ENCODE assay signal across 8 cellular contexts in genomic region chr11:60950933-60951610, GRCh38. TPM values are rescaled to one million over a fixed set of nuclear protein-coding genes. Genes with fewer than 3 reads are reported as not detected.
A peak's percentile ranks its signal among the peaks of the same experiment; 100 is the strongest.
DNase-seq lines count a peak whose midpoint lies in the region; ATAC-seq and TF ChIP-seq lines count a peak whose summit lies in the region.

No MANE protein-coding gene starts in this region.

- peaks cover 30% of the 10 kb centered on the region for H3K27me3 Mint-ChIP-seq in GM23338 (ENCODE audit: insufficient read depth, low read depth, poor library complexity)
- peaks cover 8% of the 10 kb centered on the region for H3K27me3 Mint-ChIP-seq in stimulated activated naive CD8-positive, alpha-beta T cell treated with anti-CD3 and anti-CD28 coated beads, Interleukin-15, amount 100 ng/mL, for 72 hours

- no peaks in the 10 kb centered on the region for H3K9me3 ChIP-seq in left lung

- peaks cover 8% of the 10 kb centered on the region for H3F3A ChIP-seq in GM23338 (replicated peaks; ENCODE audit: low read depth)

- peak; percentile 65 for DNase-seq in GM23338 (ENCODE audit: low spot score)
- peak; percentile 41 to 53 for DNase-seq in activated naive CD4-positive, alpha-beta T cell treated with anti-CD3 and anti-CD28 coated beads, Interleukin-2, amount 50 U/mL, for 72 hours (ENCODE audit: low spot score in 2 of 2)
- DNase-seq in left lung: peak; percentile 55 to 90
- peak in 1 of 2 donors; percentile 38 for DNase-seq in stimulated activated naive CD8-positive, alpha-beta T cell treated with anti-CD3 and anti-CD28 coated beads, Interleukin-15, amount 100 ng/mL, for 72 hours
- DNase-seq in AML-193 (lab: John Stamatoyannopoulos, UW): no peak
- DNase-seq in NCI-H2081 treated with DMSO at 0.1 percent for 48 hours (lab: John Stamatoyannopoulos, UW): no peak
- no peak for DNase-seq in substantia nigra (lab: John Stamatoyannopoulos, UW)

- ATAC-seq in GM23338 (peak; percentile 55), left lung (peak; percentile 5), HG03045 (IDR thresholded peaks at IDR 0.05; ENCODE audit: unreplicated experiment) (no peak)
- ATAC-seq in activated naive CD4-positive, alpha-beta T cell treated with anti-CD3 and anti-CD28 coated beads, Interleukin-2, amount 50 U/mL, for 72 hours: peak; percentile 36 to 61
- peak; percentile 55 for ATAC-seq in stimulated activated naive CD8-positive, alpha-beta T cell treated with anti-CD3 and anti-CD28 coated beads, Interleukin-15, amount 100 ng/mL, for 72 hours

- no peaks in the 10 kb centered on the region for H4K20me1 ChIP-seq in GM23338 (replicated peaks; ENCODE audit: insufficient read depth)

- no peaks in the 10 kb centered on the region for H3K9me3 Mint-ChIP-seq in GM23338
- no peaks in the 10 kb centered on the region for H3K9me3 Mint-ChIP-seq in activated naive CD4-positive, alpha-beta T cell treated with anti-CD3 and anti-CD28 coated beads, Interleukin-2, amount 50 U/mL, for 72 hours
- no peaks in the 10 kb centered on the region for H3K9me3 Mint-ChIP-seq in stimulated activated naive CD8-positive, alpha-beta T cell treated with anti-CD3 and anti-CD28 coated beads, Interleukin-15, amount 100 ng/mL, for 72 hours

- peak overlapping the region; percentile 70 for H3K4me3 Mint-ChIP-seq in GM23338
- H3K4me3 Mint-ChIP-seq in stimulated activated naive CD8-positive, alpha-beta T cell treated with anti-CD3 and anti-CD28 coated beads, Interleukin-15, amount 100 ng/mL, for 72 hours: peak overlapping the region; percentile 83 to 87

- intact Hi-C loops in left lung (cut with DNase I): no loop called here

- peak overlapping the region; percentile 90 for H3K4me2 ChIP-seq in GM23338

- peaks cover 44% of the 10 kb centered on the region for H3K4me1 Mint-ChIP-seq in GM23338
- peaks cover 34% of the 10 kb centered on the region for H3K4me1 Mint-ChIP-seq in stimulated activated naive CD8-positive, alpha-beta T cell treated with anti-CD3 and anti-CD28 coated beads, Interleukin-15, amount 100 ng/mL, for 72 hours

- peaks cover 2% of the 10 kb centered on the region; the same call in 1 of the 3 replicates for H3K36me3 Mint-ChIP-seq in GM23338 (ENCODE audit: low read depth)
- no peaks in the 10 kb centered on the region for H3K36me3 Mint-ChIP-seq in activated naive CD4-positive, alpha-beta T cell treated with anti-CD3 and anti-CD28 coated beads, Interleukin-2, amount 50 U/mL, for 72 hours

- H3K36me3 ChIP-seq in GM23338 (ENCODE audit: insufficient read depth) (no peaks in the 10 kb centered on the region), left lung (peaks cover 0 to 17% of the 10 kb centered on the region in 2 donors)

- H2AFZ ChIP-seq in GM23338: peak overlapping the region; percentile 99

- TF ChIP-seq CTCF in GM23338 (conservative IDR thresholded peaks at IDR 0.05; ENCODE audit: low read depth in 2 of 2): no peak
- no peak for TF ChIP-seq CTCF in left lung (IDR thresholded peaks at IDR 0.05)

- no peaks in the 10 kb centered on the region for H3K9me2 ChIP-seq in GM23338 (ENCODE audit: insufficient read depth)

- peaks cover 6% of the 10 kb centered on the region; the same call in 1 of the 2 replicates for H3K79me2 ChIP-seq in GM23338 (replicated peaks; ENCODE audit: insufficient read depth)

- peaks cover 30% of the 10 kb centered on the region for H3K27me3 ChIP-seq in GM23338 (ENCODE audit: insufficient read depth)
- H3K27me3 ChIP-seq in left lung: peaks cover 0 to 10% of the 10 kb centered on the region in 2 donors

- no peak overlapping the region for H3K27ac Mint-ChIP-seq in GM23338
- H3K27ac Mint-ChIP-seq in activated naive CD4-positive, alpha-beta T cell treated with anti-CD3 and anti-CD28 coated beads, Interleukin-2, amount 50 U/mL, for 72 hours: peak overlapping the region in 1 of 2 donors; percentile 83
- H3K27ac Mint-ChIP-seq in stimulated activated naive CD8-positive, alpha-beta T cell treated with anti-CD3 and anti-CD28 coated beads, Interleukin-15, amount 100 ng/mL, for 72 hours: no peak overlapping the region

- H3K27ac ChIP-seq in GM23338 (ENCODE audit: low read depth) (no peak overlapping the region), left lung (peak overlapping the region in 1 of 2 donors; percentile 96), substantia nigra (ENCODE audit: low read depth, low read length, poor library complexity, severe bottlenecking) (no peak overlapping the region)

- H3K4me3 ChIP-seq in GM23338 (peak overlapping the region; percentile 68), left lung (peak overlapping the region; percentile 36 to 64)

- H3K4me1 ChIP-seq in GM23338 (ENCODE audit: insufficient read depth) (peaks cover 29% of the 10 kb centered on the region), left lung (peaks cover 3 to 69% of the 10 kb centered on the region in 2 donors)

TF ChIP-seq in GM23338, 12 proteins besides CTCF, POLR2A, EP300 and RAD21 (continues in another document):
- TF ChIP-seq REST (IDR thresholded peaks at IDR 0.05; ENCODE audit: unreplicated experiment) (no peak), NANOG (IDR thresholded peaks at IDR 0.05; ENCODE audit: borderline replicate concordance) (no peak), EZH2phosphoT487 (IDR thresholded peaks at IDR 0.05; ENCODE audit: unreplicated experiment) (no peak), EZH2 (IDR thresholded peaks at IDR 0.05; ENCODE audit: low read depth, unreplicated experiment) (no peak), POLR2AphosphoS5 (IDR thresholded peaks at IDR 0.05; ENCODE audit: low read depth) (no peak; the same call in 1 of the 2 replicates)

RNA-seq across cellular contexts. Expression of gene SLC15A3, which starts 0.9 kb away (rescaled TPM):
- total RNA-seq in GM23338 (2014; rRNA removed; shearing (Covaris generic)): 15.8 and 18.9 TPM in 2 replicates
- polyA plus RNA-seq in GM23338 (2016; fragmentation: Nextera tagmentation; extraction: Ambion mirVana): 14.2 and 16.7 TPM in 2 replicates
- total RNA-seq in activated naive CD4-positive, alpha-beta T cell treated with anti-CD3 and anti-CD28 coated beads, Interleukin-2, amount 50 U/mL, for 72 hours: 1 to 10 TPM; 5.9 to 9.0 TPM
- 10 to 100 TPM; 60.4 to 96.4 TPM for total RNA-seq in left lung

RNA-seq across cellular contexts. Expression of gene CD6, which starts 20.4 kb away (rescaled TPM):
- total RNA-seq in GM23338 (2014; rRNA removed; shearing (Covaris generic)): 0.49 and 1.9 TPM in 2 replicates
- polyA plus RNA-seq in GM23338 (2016; fragmentation: Nextera tagmentation; extraction: Ambion mirVana): not detected in 2 replicates
- 100 to 1,000 TPM; 227 to 339 TPM for total RNA-seq in activated naive CD4-positive, alpha-beta T cell treated with anti-CD3 and anti-CD28 coated beads, Interleukin-2, amount 50 U/mL, for 72 hours
- total RNA-seq in left lung: 1 to 10 TPM; 1.7 to 6.3 TPM

RNA-seq across cellular contexts. Expression of gene TMEM132A, which starts 26.8 kb away (rescaled TPM):
- total RNA-seq in GM23338 (2014; rRNA removed; shearing (Covaris generic)): 51.9 and 96.6 TPM in 2 replicates
- 36.2 and 38.5 TPM in 2 replicates for polyA plus RNA-seq in GM23338 (2016; fragmentation: Nextera tagmentation; extraction: Ambion mirVana)
- total RNA-seq in activated naive CD4-positive, alpha-beta T cell treated with anti-CD3 and anti-CD28 coated beads, Interleukin-2, amount 50 U/mL, for 72 hours: 1 to 10 TPM in 1 of 2 donors, under 1 TPM in 1; 0.71 to 1.4 TPM
- total RNA-seq in left lung: 10 to 100 TPM; 12.3 to 37.1 TPM

RNA-seq across cellular contexts. Expression of gene TMEM109, which starts 37.1 kb away (rescaled TPM):
- total RNA-seq in GM23338 (2014; rRNA removed; shearing (Covaris generic)): 12.1 and 17.7 TPM in 2 replicates
- 17.4 TPM in 2 replicates for polyA plus RNA-seq in GM23338 (2016; fragmentation: Nextera tagmentation; extraction: Ambion mirVana)
- 10 to 100 TPM; 31.9 to 95.1 TPM for total RNA-seq in activated naive CD4-positive, alpha-beta T cell treated with anti-CD3 and anti-CD28 coated beads, Interleukin-2, amount 50 U/mL, for 72 hours
- 100 to 1,000 TPM; 105 to 130 TPM for total RNA-seq in left lung

RNA-seq across cellular contexts. Expression of gene PRPF19, which starts 44.7 kb away (rescaled TPM):
- 134 and 161 TPM in 2 replicates for total RNA-seq in GM23338 (2014; rRNA removed; shearing (Covaris generic))
- polyA plus RNA-seq in GM23338 (2016; fragmentation: Nextera tagmentation; extraction: Ambion mirVana): 153 and 186 TPM in 2 replicates
- 100 to 1,000 TPM in 1 of 2 donors, 10 to 100 TPM in 1; 71.0 to 149 TPM for total RNA-seq in activated naive CD4-positive, alpha-beta T cell treated with anti-CD3 and anti-CD28 coated beads, Interleukin-2, amount 50 U/mL, for 72 hours
- total RNA-seq in left lung: 10 to 100 TPM; 49.1 to 76.8 TPM

Comparison
In these comparisons a context has a peak if more than half of its experiments do, and no peak if none do; other contexts are left out.
1. DNase-seq: peak in GM23338 (single experiment), activated naive CD4-positive, alpha-beta T cell treated with anti-CD3 and anti-CD28 coated beads, Interleukin-2, amount 50 U/mL, for 72 hours (2 of 2) and left lung (2 of 2); none in AML-193 (0 of 2), NCI-H2081 treated with DMSO at 0.1 percent for 48 hours (single experiment) and substantia nigra (0 of 49).
2. RNA of gene CD6, which starts 20.4 kb away (total RNA-seq): 227 to 339 TPM in activated naive CD4-positive, alpha-beta T cell treated with anti-CD3 and anti-CD28 coated beads, Interleukin-2, amount 50 U/mL, for 72 hours; 1.7 to 6.3 TPM in left lung and 0.49 to 1.9 TPM in GM23338; every median in the first group is over 10 times any median in the second.
3. RNA of gene TMEM132A, which starts 26.8 kb away (total RNA-seq): 51.9 to 96.6 TPM in GM23338 and 12.3 to 37.1 TPM in left lung; 0.71 to 1.4 TPM in activated naive CD4-positive, alpha-beta T cell treated with anti-CD3 and anti-CD28 coated beads, Interleukin-2, amount 50 U/mL, for 72 hours; every median in the first group is over 4 times any median in the second.